Comparison of ENCODE assay signal across 9 cellular contexts in the genomic region with DNA sequence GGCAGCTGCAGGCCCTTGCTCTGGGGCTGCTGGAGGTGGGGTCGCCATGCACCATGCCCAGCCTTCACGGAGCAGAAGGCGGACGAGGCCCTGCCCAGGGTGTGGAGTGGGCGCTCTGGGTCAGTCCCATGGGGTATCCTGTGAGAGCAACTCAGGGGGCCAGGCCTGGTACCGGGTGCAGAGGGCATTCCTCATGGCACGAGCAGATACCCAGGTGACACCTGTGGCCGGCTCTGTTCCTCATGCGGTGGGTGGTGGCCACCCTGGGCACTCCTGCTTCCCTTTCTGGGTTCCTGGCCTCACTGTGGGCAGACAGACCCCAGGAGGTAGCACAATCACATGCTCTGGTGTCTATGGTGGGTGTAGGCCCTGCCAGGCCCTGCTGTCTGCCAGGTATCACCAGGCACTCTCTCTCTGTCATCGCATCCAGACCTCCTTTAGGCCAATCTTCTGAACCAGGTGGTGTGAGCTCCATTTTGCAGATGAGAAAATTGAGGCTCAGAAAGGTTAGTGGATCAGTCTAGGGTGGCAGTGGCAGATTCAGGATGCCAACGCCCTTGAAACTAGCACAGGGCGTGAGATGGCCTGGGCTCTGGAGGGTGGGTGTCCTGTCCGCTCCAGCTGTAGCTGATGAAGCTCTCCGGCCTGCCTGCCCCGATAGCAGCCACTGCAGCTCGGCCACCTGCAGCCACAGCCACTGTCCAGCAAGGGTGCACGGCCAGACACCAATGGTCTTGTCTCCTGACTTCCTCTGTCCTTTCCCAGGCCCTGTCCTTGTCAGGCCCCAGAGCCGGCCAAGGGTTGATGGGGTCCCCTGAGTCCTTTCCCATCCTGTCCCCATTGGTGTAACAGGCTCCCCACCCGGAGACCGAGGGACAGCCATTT. TPM values are rescaled to one million over a fixed set of nuclear protein-coding genes. Genes with fewer than 3 reads are reported as not detected.
DNase-seq lines count a peak whose midpoint lies in the region; ATAC-seq and TF ChIP-seq lines count a peak whose summit lies in the region.
"Had no signal": no experiment of that assay in that cellular context is flagged by ENCODE, and none has a peak within 500 bp of the region (broad histone marks: within the 10 kb centered on the region; RNA-seq: fewer than 3 reads in every experiment).

No MANE protein-coding gene starts in this region.

- no peak for DNase-seq in activated T-cell treated with anti-CD3 and anti-CD28 coated beads, Interleukin-2, amount 50 U/mL, for 72 hours
- no peak for DNase-seq in activated T-cell treated with anti-CD3 and anti-CD28 coated beads, Interleukin-2, amount 50 U/mL, for 48 hours
- DNase-seq in brain microvascular endothelial cell (no peak), mesothelial cell of epicardium (ENCODE audit: low spot score in 2 of 2, unreplicated experiment in 2 of 2) (no peak), upper lobe of right lung (no peak), DMS114 treated with DMSO at 0.1 percent for 48 hours (lab: John Stamatoyannopoulos, UW; ENCODE audit: unreplicated experiment) (no peak), KG1 (lab: John Stamatoyannopoulos, UW) (no peak)
- DNase-seq: activated CD8-positive, alpha-beta memory T cell treated with anti-CD3 and anti-CD28 coated beads, Interleukin-2, amount 50 U/mL, for 48 hours had no signal

- TF ChIP-seq CTCF in brain microvascular endothelial cell (IDR thresholded peaks at IDR 0.05; ENCODE audit: low read depth, low read length, missing control alignments) (no peak), mesothelial cell of epicardium (IDR thresholded peaks at IDR 0.05; ENCODE audit: unreplicated experiment) (no peak), upper lobe of right lung (IDR thresholded peaks at IDR 0.05) (no peak)

- H3K36me3 ChIP-seq in brain microvascular endothelial cell (replicated peaks): no peaks in the 10 kb centered on the region
- H3K36me3 ChIP-seq in upper lobe of right lung: no peaks in the 10 kb centered on the region

- H3K27me3 ChIP-seq in brain microvascular endothelial cell (replicated peaks): no peaks in the 10 kb centered on the region
- H3K27me3 ChIP-seq in upper lobe of right lung: no peaks in the 10 kb centered on the region

- peaks cover 0 to 2% of the 10 kb centered on the region in 2 donors for H3K36me3 Mint-ChIP-seq in activated T-cell treated with anti-CD3 and anti-CD28 coated beads, Interleukin-2, amount 50 U/mL, for 72 hours (ENCODE audit: insufficient read depth in 2 of 2)
- H3K36me3 Mint-ChIP-seq in mesothelial cell of epicardium: no peaks in the 10 kb centered on the region

- intact Hi-C loops in upper lobe of right lung (cut with DNase I): no loop called here

- peaks cover 37% of the 10 kb centered on the region for H3K4me1 Mint-ChIP-seq in activated T-cell treated with anti-CD3 and anti-CD28 coated beads, Interleukin-2, amount 50 U/mL, for 72 hours (ENCODE audit: low read depth)
- peaks cover 20% of the 10 kb centered on the region for H3K4me1 Mint-ChIP-seq in mesothelial cell of epicardium

- H3K9me3 ChIP-seq in upper lobe of right lung: no peaks in the 10 kb centered on the region

- H3K4me3 Mint-ChIP-seq in activated T-cell treated with anti-CD3 and anti-CD28 coated beads, Interleukin-2, amount 50 U/mL, for 72 hours: peak overlapping the region; percentile 88 to 92
- H3K4me3 Mint-ChIP-seq in mesothelial cell of epicardium: no peak overlapping the region

- in situ Hi-C loops in brain microvascular endothelial cell (cut with HindIII; ENCODE audit: low pct_ligation_motif_present, low sequenced_read_pairs): no loop called here

- peak overlapping the region; percentile 82 for H3K27ac Mint-ChIP-seq in activated T-cell treated with anti-CD3 and anti-CD28 coated beads, Interleukin-2, amount 50 U/mL, for 72 hours
- peak overlapping the region; percentile 59 for H3K27ac Mint-ChIP-seq in mesothelial cell of epicardium

- H3K4me3 ChIP-seq in brain microvascular endothelial cell (ENCODE audit: low read depth, low read length) (no peak overlapping the region), upper lobe of right lung (peak overlapping the region; percentile 36)

- no peaks in the 10 kb centered on the region for H3K27me3 Mint-ChIP-seq in activated T-cell treated with anti-CD3 and anti-CD28 coated beads, Interleukin-2, amount 50 U/mL, for 72 hours (ENCODE audit: low read depth)
- no peaks in the 10 kb centered on the region for H3K27me3 Mint-ChIP-seq in mesothelial cell of epicardium (ENCODE audit: low read depth)

- ATAC-seq in activated T-cell treated with anti-CD3 and anti-CD28 coated beads, Interleukin-2, amount 50 U/mL, for 72 hours (replicated peaks in 1 of 2): no peak
- ATAC-seq in upper lobe of right lung (no peak), GM18520 (IDR thresholded peaks at IDR 0.05; ENCODE audit: unreplicated experiment) (no peak)

- peaks cover 46% of the 10 kb centered on the region for H3K4me1 ChIP-seq in upper lobe of right lung

- no peaks in the 10 kb centered on the region for H3K9me3 Mint-ChIP-seq in activated T-cell treated with anti-CD3 and anti-CD28 coated beads, Interleukin-2, amount 50 U/mL, for 72 hours
- no peaks in the 10 kb centered on the region for H3K9me3 Mint-ChIP-seq in mesothelial cell of epicardium

- H3K27ac ChIP-seq in brain microvascular endothelial cell (peak overlapping the region; percentile 77), upper lobe of right lung (peak overlapping the region; percentile 86)

RNA-seq across cellular contexts. Expression of gene DGKZ, which starts 15.1 kb away (rescaled TPM):
- total RNA-seq in activated T-cell treated with anti-CD3 and anti-CD28 coated beads, Interleukin-2, amount 50 U/mL, for 72 hours: 10 to 100 TPM; 84.2 to 94.0 TPM
- total RNA-seq in mesothelial cell of epicardium (46.3 to 50.6 TPM (median 46.5 TPM) in 3 replicates), upper lobe of right lung (50.4 TPM)

RNA-seq across cellular contexts. Expression of gene MDK, which starts 19.1 kb away (rescaled TPM):
- total RNA-seq in activated T-cell treated with anti-CD3 and anti-CD28 coated beads, Interleukin-2, amount 50 U/mL, for 72 hours: 10 to 100 TPM; 11.9 to 12.8 TPM
- total RNA-seq in mesothelial cell of epicardium (1,547 to 1,604 TPM (median 1,586 TPM) in 3 replicates), upper lobe of right lung (24.7 TPM)

RNA-seq across cellular contexts. Expression of gene CHRM4, which starts 29.2 kb away (rescaled TPM):
- under 1 TPM; 0.26 to 0.63 TPM for total RNA-seq in activated T-cell treated with anti-CD3 and anti-CD28 coated beads, Interleukin-2, amount 50 U/mL, for 72 hours
- total RNA-seq in mesothelial cell of epicardium: 0.42 to 0.68 TPM (median 0.51 TPM) in 3 replicates
- total RNA-seq in upper lobe of right lung: 0.35 TPM

Comparison
In these comparisons a context has a peak if more than half of its experiments do, and no peak if none do; other contexts are left out.
1. RNA of gene MDK, which starts 19.1 kb away (total RNA-seq): 1,547 to 1,604 TPM in mesothelial cell of epicardium; 24.7 TPM in upper lobe of right lung (single experiment) and 11.9 to 12.8 TPM in activated T-cell treated with anti-CD3 and anti-CD28 coated beads, Interleukin-2, amount 50 U/mL, for 72 hours; every median in the first group is over 10 times any median in the second.